1 cellular context compared by ENCODE assay signal in the genomic region with DNA sequence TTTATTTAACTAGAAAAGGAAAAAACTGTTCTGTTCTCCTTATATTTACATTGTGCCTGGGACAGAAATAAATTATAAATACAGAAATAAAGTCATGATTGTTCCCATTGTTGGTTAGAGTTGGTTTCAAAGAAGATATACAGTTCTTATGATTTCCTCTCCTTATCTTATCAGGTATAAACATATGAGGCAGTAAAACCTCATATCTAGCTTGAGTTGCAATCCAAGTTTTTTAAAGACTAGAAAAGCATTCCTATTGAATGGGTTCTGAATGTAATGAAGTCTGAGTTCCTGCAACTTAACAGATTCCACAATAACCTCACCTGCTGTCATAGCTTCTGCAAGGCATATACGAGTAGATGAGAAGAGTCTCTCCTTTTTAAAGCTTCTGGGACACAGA.
TF ChIP-seq lines count a peak whose summit lies in the region.

No MANE protein-coding gene starts in this region.

TF ChIP-seq in K562, 482 proteins besides CTCF, POLR2A, EP300 and RAD21 (continued from another document and continues in another):
- TF ChIP-seq, protein P1, sequence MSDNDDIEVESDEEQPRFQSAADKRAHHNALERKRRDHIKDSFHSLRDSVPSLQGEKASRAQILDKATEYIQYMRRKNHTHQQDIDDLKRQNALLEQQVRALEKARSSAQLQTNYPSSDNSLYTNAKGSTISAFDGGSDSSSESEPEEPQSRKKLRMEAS (CRISPR knock-in tag; IDR thresholded peaks at IDR 0.05): no peak
- peak; percentile 76 for TF ChIP-seq SMARCE1 (IDR thresholded peaks at IDR 0.05)
- peak; percentile 55 for TF ChIP-seq NCOR1 (IDR thresholded peaks at IDR 0.05)
- no peak for TF ChIP-seq RHOXF2B (CRISPR knock-in tag; conservative IDR thresholded peaks at IDR 0.05)
- no peak for TF ChIP-seq HNRNPK (IDR thresholded peaks at IDR 0.05; ENCODE audit: low read depth, low read length, poor library complexity, severe bottlenecking)
- TF ChIP-seq SMARCC2 (IDR thresholded peaks at IDR 0.05; ENCODE audit: low read depth): peak; percentile 81
- TF ChIP-seq, protein P2, sequence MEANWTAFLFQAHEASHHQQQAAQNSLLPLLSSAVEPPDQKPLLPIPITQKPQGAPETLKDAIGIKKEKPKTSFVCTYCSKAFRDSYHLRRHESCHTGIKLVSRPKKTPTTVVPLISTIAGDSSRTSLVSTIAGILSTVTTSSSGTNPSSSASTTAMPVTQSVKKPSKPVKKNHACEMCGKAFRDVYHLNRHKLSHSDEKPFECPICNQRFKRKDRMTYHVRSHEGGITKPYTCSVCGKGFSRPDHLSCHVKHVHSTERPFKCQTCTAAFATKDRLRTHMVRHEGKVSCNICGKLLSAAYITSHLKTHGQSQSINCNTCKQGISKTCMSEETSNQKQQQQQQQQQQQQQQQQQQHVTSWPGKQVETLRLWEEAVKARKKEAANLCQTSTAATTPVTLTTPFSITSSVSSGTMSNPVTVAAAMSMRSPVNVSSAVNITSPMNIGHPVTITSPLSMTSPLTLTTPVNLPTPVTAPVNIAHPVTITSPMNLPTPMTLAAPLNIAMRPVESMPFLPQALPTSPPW (CRISPR knock-in tag; IDR thresholded peaks at IDR 0.05): 0 out of 2 replicates have a peak, but pooled peaks have one; percentile 16
- TF ChIP-seq TCF3 (CRISPR knock-in tag; IDR thresholded peaks at IDR 0.05): peak; percentile 82
- peak; percentile 84 for TF ChIP-seq MEIS2 (IDR thresholded peaks at IDR 0.05; ENCODE audit: partially characterized antibody)
- TF ChIP-seq, protein P3, sequence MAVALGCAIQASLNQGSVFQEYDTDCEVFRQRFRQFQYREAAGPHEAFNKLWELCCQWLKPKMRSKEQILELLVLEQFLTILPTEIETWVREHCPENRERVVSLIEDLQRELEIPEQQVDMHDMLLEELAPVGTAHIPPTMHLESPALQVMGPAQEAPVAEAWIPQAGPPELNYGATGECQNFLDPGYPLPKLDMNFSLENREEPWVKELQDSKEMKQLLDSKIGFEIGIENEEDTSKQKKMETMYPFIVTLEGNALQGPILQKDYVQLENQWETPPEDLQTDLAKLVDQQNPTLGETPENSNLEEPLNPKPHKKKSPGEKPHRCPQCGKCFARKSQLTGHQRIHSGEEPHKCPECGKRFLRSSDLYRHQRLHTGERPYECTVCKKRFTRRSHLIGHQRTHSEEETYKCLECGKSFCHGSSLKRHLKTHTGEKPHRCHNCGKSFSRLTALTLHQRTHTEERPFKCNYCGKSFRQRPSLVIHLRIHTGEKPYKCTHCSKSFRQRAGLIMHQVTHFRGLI (CRISPR knock-in tag; IDR thresholded peaks at IDR 0.05): no peak
- no peak for TF ChIP-seq OTX1 (CRISPR knock-in tag; IDR thresholded peaks at IDR 0.05)
- TF ChIP-seq, protein P4, sequence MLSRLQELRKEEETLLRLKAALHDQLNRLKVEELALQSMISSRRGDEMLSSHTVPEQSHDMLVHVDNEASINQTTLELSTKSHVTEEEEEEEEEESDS (CRISPR knock-in tag; IDR thresholded peaks at IDR 0.05): no peak
- TF ChIP-seq HDAC2 (IDR thresholded peaks at IDR 0.05): peak; percentile 77; the same call in 1 of the 2 replicates
- no peak for TF ChIP-seq PURB (CRISPR knock-in tag; IDR thresholded peaks at IDR 0.05; ENCODE audit: low read depth)
- TF ChIP-seq HDAC1 (IDR thresholded peaks at IDR 0.05): 0 out of 4 replicates have a peak, but pooled peaks of 1 of the 2 experiments have one; percentile 39
- TF ChIP-seq ARID1B (IDR thresholded peaks at IDR 0.05): peak; percentile 94
- no peak for TF ChIP-seq KAT8 (IDR thresholded peaks at IDR 0.05; ENCODE audit: low read depth)
- TF ChIP-seq SRF (CRISPR knock-in tag; IDR thresholded peaks at IDR 0.05): no peak
- TF ChIP-seq STAT5B (CRISPR knock-in tag; IDR thresholded peaks at IDR 0.05): no peak
- TF ChIP-seq, protein P5, sequence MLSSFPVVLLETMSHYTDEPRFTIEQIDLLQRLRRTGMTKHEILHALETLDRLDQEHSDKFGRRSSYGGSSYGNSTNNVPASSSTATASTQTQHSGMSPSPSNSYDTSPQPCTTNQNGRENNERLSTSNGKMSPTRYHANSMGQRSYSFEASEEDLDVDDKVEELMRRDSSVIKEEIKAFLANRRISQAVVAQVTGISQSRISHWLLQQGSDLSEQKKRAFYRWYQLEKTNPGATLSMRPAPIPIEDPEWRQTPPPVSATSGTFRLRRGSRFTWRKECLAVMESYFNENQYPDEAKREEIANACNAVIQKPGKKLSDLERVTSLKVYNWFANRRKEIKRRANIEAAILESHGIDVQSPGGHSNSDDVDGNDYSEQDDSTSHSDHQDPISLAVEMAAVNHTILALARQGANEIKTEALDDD (IDR thresholded peaks at IDR 0.05): peak; percentile 63; the same call in 1 of the 2 replicates
- TF ChIP-seq RCOR1 (IDR thresholded peaks at IDR 0.05; ENCODE audit: borderline replicate concordance in 1 of 2, low read depth in 2 of 2, low read length in 2 of 2): peak in 1 of 2 experiments; percentile 92; a peak in 2 of 4 replicates
- TF ChIP-seq, protein P6, sequence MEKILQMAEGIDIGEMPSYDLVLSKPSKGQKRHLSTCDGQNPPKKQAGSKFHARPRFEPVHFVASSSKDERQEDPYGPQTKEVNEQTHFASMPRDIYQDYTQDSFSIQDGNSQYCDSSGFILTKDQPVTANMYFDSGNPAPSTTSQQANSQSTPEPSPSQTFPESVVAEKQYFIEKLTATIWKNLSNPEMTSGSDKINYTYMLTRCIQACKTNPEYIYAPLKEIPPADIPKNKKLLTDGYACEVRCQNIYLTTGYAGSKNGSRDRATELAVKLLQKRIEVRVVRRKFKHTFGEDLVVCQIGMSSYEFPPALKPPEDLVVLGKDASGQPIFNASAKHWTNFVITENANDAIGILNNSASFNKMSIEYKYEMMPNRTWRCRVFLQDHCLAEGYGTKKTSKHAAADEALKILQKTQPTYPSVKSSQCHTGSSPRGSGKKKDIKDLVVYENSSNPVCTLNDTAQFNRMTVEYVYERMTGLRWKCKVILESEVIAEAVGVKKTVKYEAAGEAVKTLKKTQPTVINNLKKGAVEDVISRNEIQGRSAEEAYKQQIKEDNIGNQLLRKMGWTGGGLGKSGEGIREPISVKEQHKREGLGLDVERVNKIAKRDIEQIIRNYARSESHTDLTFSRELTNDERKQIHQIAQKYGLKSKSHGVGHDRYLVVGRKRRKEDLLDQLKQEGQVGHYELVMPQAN (IDR thresholded peaks at IDR 0.05; ENCODE audit: borderline replicate concordance): no peak
- TF ChIP-seq ZNF79 (CRISPR knock-in tag; IDR thresholded peaks at IDR 0.05; ENCODE audit: low read depth): no peak
- TF ChIP-seq KLF16 (IDR thresholded peaks at IDR 0.05): peak; percentile 44; the same call in 1 of the 2 replicates
- TF ChIP-seq SOX6 (IDR thresholded peaks at IDR 0.05): peak; percentile 80; the same call in 1 of the 2 replicates
- peak; percentile 41 for TF ChIP-seq NFIC (IDR thresholded peaks at IDR 0.05)
- TF ChIP-seq, protein P7, sequence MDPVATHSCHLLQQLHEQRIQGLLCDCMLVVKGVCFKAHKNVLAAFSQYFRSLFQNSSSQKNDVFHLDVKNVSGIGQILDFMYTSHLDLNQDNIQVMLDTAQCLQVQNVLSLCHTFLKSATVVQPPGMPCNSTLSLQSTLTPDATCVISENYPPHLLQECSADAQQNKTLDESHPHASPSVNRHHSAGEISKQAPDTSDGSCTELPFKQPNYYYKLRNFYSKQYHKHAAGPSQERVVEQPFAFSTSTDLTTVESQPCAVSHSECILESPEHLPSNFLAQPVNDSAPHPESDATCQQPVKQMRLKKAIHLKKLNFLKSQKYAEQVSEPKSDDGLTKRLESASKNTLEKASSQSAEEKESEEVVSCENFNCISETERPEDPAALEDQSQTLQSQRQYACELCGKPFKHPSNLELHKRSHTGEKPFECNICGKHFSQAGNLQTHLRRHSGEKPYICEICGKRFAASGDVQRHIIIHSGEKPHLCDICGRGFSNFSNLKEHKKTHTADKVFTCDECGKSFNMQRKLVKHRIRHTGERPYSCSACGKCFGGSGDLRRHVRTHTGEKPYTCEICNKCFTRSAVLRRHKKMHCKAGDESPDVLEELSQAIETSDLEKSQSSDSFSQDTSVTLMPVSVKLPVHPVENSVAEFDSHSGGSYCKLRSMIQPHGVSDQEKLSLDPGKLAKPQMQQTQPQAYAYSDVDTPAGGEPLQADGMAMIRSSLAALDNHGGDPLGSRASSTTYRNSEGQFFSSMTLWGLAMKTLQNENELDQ (CRISPR knock-in tag; IDR thresholded peaks at IDR 0.05; ENCODE audit: borderline replicate concordance): no peak
- TF ChIP-seq, protein P8, sequence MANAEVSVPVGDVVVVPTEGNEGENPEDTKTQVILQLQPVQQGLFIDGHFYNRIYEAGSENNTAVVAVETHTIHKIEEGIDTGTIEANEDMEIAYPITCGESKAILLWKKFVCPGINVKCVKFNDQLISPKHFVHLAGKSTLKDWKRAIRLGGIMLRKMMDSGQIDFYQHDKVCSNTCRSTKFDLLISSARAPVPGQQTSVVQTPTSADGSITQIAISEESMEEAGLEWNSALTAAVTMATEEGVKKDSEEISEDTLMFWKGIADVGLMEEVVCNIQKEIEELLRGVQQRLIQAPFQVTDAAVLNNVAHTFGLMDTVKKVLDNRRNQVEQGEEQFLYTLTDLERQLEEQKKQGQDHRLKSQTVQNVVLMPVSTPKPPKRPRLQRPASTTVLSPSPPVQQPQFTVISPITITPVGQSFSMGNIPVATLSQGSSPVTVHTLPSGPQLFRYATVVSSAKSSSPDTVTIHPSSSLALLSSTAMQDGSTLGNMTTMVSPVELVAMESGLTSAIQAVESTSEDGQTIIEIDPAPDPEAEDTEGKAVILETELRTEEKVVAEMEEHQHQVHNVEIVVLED (CRISPR knock-in tag; IDR thresholded peaks at IDR 0.05): no peak
- TF ChIP-seq TAL1 (IDR thresholded peaks at IDR 0.05): peak; percentile 77
- TF ChIP-seq KDM1A (IDR thresholded peaks at IDR 0.05): peak; percentile 79 to 82
- TF ChIP-seq ZNF274 (IDR thresholded peaks at IDR 0.05; ENCODE audit: borderline replicate concordance, low read depth, low read length): no peak
- TF ChIP-seq KLF13 (tag; IDR thresholded peaks at IDR 0.05; ENCODE audit: borderline replicate concordance, low read depth): no peak
- no peak for TF ChIP-seq SMAD1 (IDR thresholded peaks at IDR 0.05; ENCODE audit: low read depth, low read length, partially characterized antibody)
- TF ChIP-seq ZNF24 (IDR thresholded peaks at IDR 0.05): no peak
- TF ChIP-seq, protein P9, sequence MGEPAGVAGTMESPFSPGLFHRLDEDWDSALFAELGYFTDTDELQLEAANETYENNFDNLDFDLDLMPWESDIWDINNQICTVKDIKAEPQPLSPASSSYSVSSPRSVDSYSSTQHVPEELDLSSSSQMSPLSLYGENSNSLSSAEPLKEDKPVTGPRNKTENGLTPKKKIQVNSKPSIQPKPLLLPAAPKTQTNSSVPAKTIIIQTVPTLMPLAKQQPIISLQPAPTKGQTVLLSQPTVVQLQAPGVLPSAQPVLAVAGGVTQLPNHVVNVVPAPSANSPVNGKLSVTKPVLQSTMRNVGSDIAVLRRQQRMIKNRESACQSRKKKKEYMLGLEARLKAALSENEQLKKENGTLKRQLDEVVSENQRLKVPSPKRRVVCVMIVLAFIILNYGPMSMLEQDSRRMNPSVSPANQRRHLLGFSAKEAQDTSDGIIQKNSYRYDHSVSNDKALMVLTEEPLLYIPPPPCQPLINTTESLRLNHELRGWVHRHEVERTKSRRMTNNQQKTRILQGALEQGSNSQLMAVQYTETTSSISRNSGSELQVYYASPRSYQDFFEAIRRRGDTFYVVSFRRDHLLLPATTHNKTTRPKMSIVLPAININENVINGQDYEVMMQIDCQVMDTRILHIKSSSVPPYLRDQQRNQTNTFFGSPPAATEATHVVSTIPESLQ (CRISPR knock-in tag; IDR thresholded peaks at IDR 0.05): no peak
- TF ChIP-seq GTF2E2 (tag; IDR thresholded peaks at IDR 0.05): no peak
- peak; percentile 83 for TF ChIP-seq CBFA2T3 (IDR thresholded peaks at IDR 0.05)
- TF ChIP-seq, protein P10, sequence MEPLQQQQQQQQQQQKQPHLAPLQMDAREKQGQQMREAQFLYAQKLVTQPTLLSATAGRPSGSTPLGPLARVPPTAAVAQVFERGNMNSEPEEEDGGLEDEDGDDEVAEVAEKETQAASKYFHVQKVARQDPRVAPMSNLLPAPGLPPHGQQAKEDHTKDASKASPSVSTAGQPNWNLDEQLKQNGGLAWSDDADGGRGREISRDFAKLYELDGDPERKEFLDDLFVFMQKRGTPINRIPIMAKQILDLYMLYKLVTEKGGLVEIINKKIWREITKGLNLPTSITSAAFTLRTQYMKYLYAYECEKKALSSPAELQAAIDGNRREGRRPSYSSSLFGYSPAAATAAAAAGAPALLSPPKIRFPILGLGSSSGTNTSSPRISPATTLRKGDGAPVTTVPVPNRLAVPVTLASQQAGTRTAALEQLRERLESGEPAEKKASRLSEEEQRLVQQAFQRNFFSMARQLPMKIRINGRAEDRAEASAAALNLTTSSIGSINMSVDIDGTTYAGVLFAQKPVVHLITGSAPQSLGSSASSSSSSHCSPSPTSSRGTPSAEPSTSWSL (CRISPR knock-in tag; IDR thresholded peaks at IDR 0.05; ENCODE audit: borderline replicate concordance): no peak
- no peak for TF ChIP-seq CBX8 (IDR thresholded peaks at IDR 0.05; ENCODE audit: borderline replicate concordance, extremely low read depth, low read depth, low read length, poor library complexity, severe bottlenecking)
- TF ChIP-seq DPF2 (IDR thresholded peaks at IDR 0.05): peak; percentile 90
